In the genomic region with DNA sequence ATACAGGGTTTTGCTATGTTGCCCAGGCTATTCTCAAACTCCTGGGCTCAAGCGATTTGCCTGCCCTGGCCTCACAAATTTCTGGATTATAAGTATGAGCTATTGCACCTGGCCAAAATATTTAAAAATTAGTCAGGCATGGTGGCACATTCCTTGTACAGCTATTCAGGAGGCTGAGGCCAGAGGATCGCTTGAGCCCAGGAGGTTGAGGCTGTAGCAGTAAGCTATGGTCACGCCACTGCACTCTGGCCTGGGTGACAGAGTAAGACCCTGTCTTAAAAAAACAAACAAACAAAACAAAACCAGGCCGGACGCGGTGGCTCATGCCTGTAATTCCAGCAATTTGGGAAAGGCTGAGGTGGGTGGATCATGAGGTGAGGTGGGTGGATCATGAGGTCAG, we compare ENCODE assay signal across 2 cellular contexts.
TF ChIP-seq lines count a peak whose summit lies in the region.

No MANE protein-coding gene starts in this region.

TF ChIP-seq in HepG2, 621 proteins besides CTCF, POLR2A, EP300 and RAD21:
- TF ChIP-seq POLR2AphosphoS2 (IDR thresholded peaks at IDR 0.05; ENCODE audit: low read depth, low read length) (no peak), MYNN (CRISPR knock-in tag; IDR thresholded peaks at IDR 0.05; ENCODE audit: low read depth) (no peak), ZNF770 (CRISPR knock-in tag; IDR thresholded peaks at IDR 0.05) (peak; percentile 56)

TF ChIP-seq in HEK293, 187 proteins besides CTCF, POLR2A, EP300 and RAD21:
- TF ChIP-seq PRDM10 (tag by site-specific recombination; IDR thresholded peaks at IDR 0.05) (no peak), ZNF37A (tag by site-specific recombination; IDR thresholded peaks at IDR 0.05) (no peak), GLI4 (tag by site-specific recombination; IDR thresholded peaks at IDR 0.05) (no peak), ZFHX2 (tag by site-specific recombination; conservative IDR thresholded peaks at IDR 0.05) (0 out of 2 replicates have a peak, but pooled peaks have one; percentile 26), ZNF521 (tag by site-specific recombination; IDR thresholded peaks at IDR 0.05) (no peak)
- TF ChIP-seq, protein P1, sequence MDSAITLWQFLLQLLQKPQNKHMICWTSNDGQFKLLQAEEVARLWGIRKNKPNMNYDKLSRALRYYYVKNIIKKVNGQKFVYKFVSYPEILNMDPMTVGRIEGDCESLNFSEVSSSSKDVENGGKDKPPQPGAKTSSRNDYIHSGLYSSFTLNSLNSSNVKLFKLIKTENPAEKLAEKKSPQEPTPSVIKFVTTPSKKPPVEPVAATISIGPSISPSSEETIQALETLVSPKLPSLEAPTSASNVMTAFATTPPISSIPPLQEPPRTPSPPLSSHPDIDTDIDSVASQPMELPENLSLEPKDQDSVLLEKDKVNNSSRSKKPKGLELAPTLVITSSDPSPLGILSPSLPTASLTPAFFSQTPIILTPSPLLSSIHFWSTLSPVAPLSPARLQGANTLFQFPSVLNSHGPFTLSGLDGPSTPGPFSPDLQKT (IDR thresholded peaks at IDR 0.05; ENCODE audit: borderline replicate concordance, low read depth, low read length) = no peak
